ENCODE assay signal across 19 cellular contexts in genomic region chr1:52741259-52741658, GRCh38. TPM values are rescaled to one million over a fixed set of nuclear protein-coding genes. Genes with fewer than 3 reads are reported as not detected.
A peak's percentile ranks its signal among the peaks of the same experiment; 100 is the strongest.
DNase-seq lines count a peak whose midpoint lies in the region; ATAC-seq, FAIRE-seq and TF ChIP-seq lines count a peak whose summit lies in the region.
"Had no signal": no experiment of that assay in that cellular context is flagged by ENCODE, and none has a peak within 500 bp of the region (broad histone marks: within the 10 kb centered on the region; RNA-seq: fewer than 3 reads in every experiment).

No MANE protein-coding gene starts in this region.

- H3K9me3 ChIP-seq in left ventricle myocardium inferior (replicated peaks) (no peaks in the 10 kb centered on the region), adrenal gland (replicated peaks in 1 of 3) (no peaks in the 10 kb centered on the region), small intestine (ENCODE audit: control insufficient read depth, low read depth) (no peaks in the 10 kb centered on the region), uterus (no peaks in the 10 kb centered on the region)

- H3K27ac ChIP-seq in left ventricle myocardium inferior (replicated peaks): peak overlapping the region; percentile 77
- H3K27ac ChIP-seq in adrenal gland: peak overlapping the region in 3 of 5 donors; percentile 49 to 63 (median 56)
- H3K27ac ChIP-seq in small intestine (ENCODE audit: low read depth in 1 of 2, low read length in 1 of 2): no peak overlapping the region
- H3K27ac ChIP-seq in uterus: no peak overlapping the region
- H3K27ac ChIP-seq: BLaER1 treated with 17β-estradiol and CSF1 and Interleukin-3, amounts not matched to agents 10 nM and 100 nM; RWPE1 had no signal

- WGBS in adrenal gland, 4 donors: 42 to 49% (median 46%) methylated on average over 3 of the region's 3 CpGs
- 58 to 80% (median 76%) methylated on average over 3 of the region's 3 CpGs for WGBS in small intestine, 3 donors

- TF ChIP-seq CTCF in left ventricle myocardium inferior (IDR thresholded peaks at IDR 0.05; ENCODE audit: borderline replicate concordance) (no peak), GM20000 (IDR thresholded peaks at IDR 0.05; ENCODE audit: extremely low read depth, missing control alignments) (no peak), adrenal gland (IDR thresholded peaks at IDR 0.05) (no peak), uterus (IDR thresholded peaks at IDR 0.05) (no peak)

- DNase-seq in left ventricle myocardium inferior (no peak), left cardiac atrium (no peak), GM20000 (ENCODE audit: low spot score) (peak; percentile 44), adrenal gland (no peak), small intestine (peak; percentile 27), MV-4-11 (lab: John Stamatoyannopoulos, UW) (no peak), NCI-H774 (lab: John Stamatoyannopoulos, UW) (no peak), uterus (no peak)
- DNase-seq: DMS79 treated with DMSO at 0.1 percent for 48 hours, HCEC 1CT, NCI-H1105 treated with DMSO at 0.1 percent for 48 hours, NCI-H1694, NCI-H2081 treated with DMSO at 0.1 percent for 48 hours, PC-3, SIG-M5 had no signal

- peaks cover 76% of the 10 kb centered on the region for H3K4me1 ChIP-seq in left ventricle myocardium inferior
- H3K4me1 ChIP-seq in adrenal gland (replicated peaks in 1 of 2): peaks cover 25 to 31% of the 10 kb centered on the region in 2 donors
- no peaks in the 10 kb centered on the region for H3K4me1 ChIP-seq in small intestine (ENCODE audit: control insufficient read depth in 2 of 2, insufficient read depth in 1 of 2, low read depth in 1 of 2, low read length in 1 of 2)
- no peaks in the 10 kb centered on the region for H3K4me1 ChIP-seq in uterus

- no peaks in the 10 kb centered on the region for H3K27me3 ChIP-seq in left ventricle myocardium inferior (ENCODE audit: low read depth)
- no peaks in the 10 kb centered on the region for H3K27me3 ChIP-seq in adrenal gland
- no peaks in the 10 kb centered on the region for H3K27me3 ChIP-seq in small intestine (ENCODE audit: control insufficient read depth in 2 of 2, insufficient read depth in 2 of 2, low read length in 2 of 2)
- no peaks in the 10 kb centered on the region for H3K27me3 ChIP-seq in uterus
- H3K27me3 ChIP-seq: BLaER1 treated with 17β-estradiol and CSF1 and Interleukin-3, amounts not matched to agents 10 nM and 100 nM had no signal

- TF ChIP-seq POLR2A in adrenal gland (IDR thresholded peaks at IDR 0.05) (no peak), uterus (IDR thresholded peaks at IDR 0.05) (no peak)

- intact Hi-C loops in left ventricle myocardium inferior (cut with micrococcal nuclease) (no loop called here), left cardiac atrium (cut with DNase I) (no loop called here), adrenal gland (cut with DNase I) (no loop called here), uterus (cut with DNase I; ENCODE audit: low total_unique reads) (no loop called here)

- H3K36me3 ChIP-seq in left ventricle myocardium inferior (no peaks in the 10 kb centered on the region), adrenal gland (replicated peaks in 1 of 2) (no peaks in the 10 kb centered on the region), small intestine (ENCODE audit: control insufficient read depth in 2 of 2, insufficient read depth in 2 of 2, low read length in 2 of 2) (no peaks in the 10 kb centered on the region), uterus (no peaks in the 10 kb centered on the region)

- ATAC-seq in left cardiac atrium: no peak
- ATAC-seq: GM23338, PC-3, SK-N-SH treated with all-trans-retinoic acid at 6 μM for 48 hours had no signal

- FAIRE-seq in small intestine (lab: Jason Lieb, UNC): no peak

- H3K4me3 ChIP-seq in left ventricle myocardium inferior (no peak overlapping the region), adrenal gland (no peak overlapping the region), small intestine (ENCODE audit: low read depth in 1 of 2, low read length in 2 of 2) (no peak overlapping the region), uterus (no peak overlapping the region)
- H3K4me3 ChIP-seq: BLaER1 treated with 17β-estradiol and CSF1 and Interleukin-3, amounts not matched to agents 10 nM and 100 nM; GM23338 had no signal

RNA-seq across cellular contexts. Expression of gene ZYG11B, which starts 15.0 kb away (rescaled TPM):
- 68.3 TPM for total RNA-seq in left ventricle myocardium inferior
- total RNA-seq in left cardiac atrium: 10 to 100 TPM; 47.2 to 50.0 TPM
- total RNA-seq in adrenal gland: 10 to 100 TPM; 34.7 to 63.5 (median 46.6) TPM
- polyA plus RNA-seq in adrenal gland: 10 to 100 TPM in 2 of 3 donors, 1 to 10 TPM in 1; 4.5 to 22.4 (median 11.7) TPM
- polyA plus RNA-seq in small intestine: 1 to 10 TPM; 3.6 to 6.0 (median 5.1) TPM
- 100 to 1,000 TPM in 1 of 4 donors, 10 to 100 TPM in 3; 22.5 to 100 (median 45.8) TPM for total RNA-seq in uterus

RNA-seq across cellular contexts. Expression of gene COA7, which starts 43.1 kb away (rescaled TPM):
- total RNA-seq in left ventricle myocardium inferior: 18.5 TPM
- 10 to 100 TPM; 15.3 to 24.3 TPM for total RNA-seq in left cardiac atrium
- 10 to 100 TPM in 7 of 8 donors, 1 to 10 TPM in 1; 8.1 to 34.5 (median 13.8) TPM for total RNA-seq in adrenal gland
- 10 to 100 TPM in 1 of 3 donors, 1 to 10 TPM in 2; 3.1 to 18.0 (median 4.3) TPM for polyA plus RNA-seq in adrenal gland
- polyA plus RNA-seq in small intestine: 10 to 100 TPM; 11.6 to 14.0 (median 13.8) TPM
- total RNA-seq in uterus: 10 to 100 TPM in 2 of 4 donors, 1 to 10 TPM in 2; 4.1 to 18.8 (median 11.2) TPM

Comparison
In these comparisons a context has a peak if more than half of its experiments do, and no peak if none do; other contexts are left out.
1. DNase-seq: peak in GM20000 (single experiment) and small intestine (single experiment); none in left ventricle myocardium inferior (single experiment), left cardiac atrium (single experiment), adrenal gland (0 of 7), MV-4-11 (single experiment), NCI-H774 (single experiment) and uterus (0 of 2).
2. H3K27ac ChIP-seq: peak in left ventricle myocardium inferior (single experiment) and adrenal gland (3 of 5); none in small intestine (0 of 2) and uterus (0 of 2).